In the genomic region with DNA sequence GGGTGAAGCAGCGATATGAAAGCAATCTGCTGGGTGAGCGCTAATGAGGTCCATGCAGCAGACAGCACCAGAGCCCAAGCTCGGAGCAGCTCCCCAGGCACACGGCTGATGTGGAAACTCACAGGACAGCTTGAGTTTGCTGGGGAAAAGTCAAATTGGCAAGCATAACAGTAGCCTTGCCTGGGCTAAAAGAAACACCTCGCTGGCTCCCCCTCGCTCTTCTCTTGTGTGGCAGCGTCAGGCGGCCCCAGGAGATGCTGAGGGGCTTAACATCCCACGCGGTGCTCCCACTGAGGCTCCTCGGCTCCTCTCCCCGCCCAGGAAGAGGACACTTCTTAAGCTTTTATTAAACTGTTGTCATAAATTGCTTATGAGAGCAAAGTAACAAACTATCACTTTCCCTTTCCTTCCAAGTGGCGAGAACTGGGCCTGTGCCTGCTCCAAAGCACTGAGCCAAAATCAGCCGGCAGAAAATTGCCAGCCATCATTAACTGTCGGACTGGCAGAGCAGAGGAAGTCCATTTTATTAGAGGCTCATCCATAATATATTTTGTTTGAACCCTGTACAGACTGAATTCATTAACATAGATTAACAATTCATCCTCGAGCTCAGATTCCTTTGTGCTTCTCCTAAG, we compare ENCODE assay signal across 1 cellular context.
TF ChIP-seq lines count a peak whose summit lies in the region.

No MANE protein-coding gene starts in this region.

TF ChIP-seq in HepG2, 621 proteins besides CTCF, POLR2A, EP300 and RAD21 (continued from another document):
- TF ChIP-seq, protein P1, sequence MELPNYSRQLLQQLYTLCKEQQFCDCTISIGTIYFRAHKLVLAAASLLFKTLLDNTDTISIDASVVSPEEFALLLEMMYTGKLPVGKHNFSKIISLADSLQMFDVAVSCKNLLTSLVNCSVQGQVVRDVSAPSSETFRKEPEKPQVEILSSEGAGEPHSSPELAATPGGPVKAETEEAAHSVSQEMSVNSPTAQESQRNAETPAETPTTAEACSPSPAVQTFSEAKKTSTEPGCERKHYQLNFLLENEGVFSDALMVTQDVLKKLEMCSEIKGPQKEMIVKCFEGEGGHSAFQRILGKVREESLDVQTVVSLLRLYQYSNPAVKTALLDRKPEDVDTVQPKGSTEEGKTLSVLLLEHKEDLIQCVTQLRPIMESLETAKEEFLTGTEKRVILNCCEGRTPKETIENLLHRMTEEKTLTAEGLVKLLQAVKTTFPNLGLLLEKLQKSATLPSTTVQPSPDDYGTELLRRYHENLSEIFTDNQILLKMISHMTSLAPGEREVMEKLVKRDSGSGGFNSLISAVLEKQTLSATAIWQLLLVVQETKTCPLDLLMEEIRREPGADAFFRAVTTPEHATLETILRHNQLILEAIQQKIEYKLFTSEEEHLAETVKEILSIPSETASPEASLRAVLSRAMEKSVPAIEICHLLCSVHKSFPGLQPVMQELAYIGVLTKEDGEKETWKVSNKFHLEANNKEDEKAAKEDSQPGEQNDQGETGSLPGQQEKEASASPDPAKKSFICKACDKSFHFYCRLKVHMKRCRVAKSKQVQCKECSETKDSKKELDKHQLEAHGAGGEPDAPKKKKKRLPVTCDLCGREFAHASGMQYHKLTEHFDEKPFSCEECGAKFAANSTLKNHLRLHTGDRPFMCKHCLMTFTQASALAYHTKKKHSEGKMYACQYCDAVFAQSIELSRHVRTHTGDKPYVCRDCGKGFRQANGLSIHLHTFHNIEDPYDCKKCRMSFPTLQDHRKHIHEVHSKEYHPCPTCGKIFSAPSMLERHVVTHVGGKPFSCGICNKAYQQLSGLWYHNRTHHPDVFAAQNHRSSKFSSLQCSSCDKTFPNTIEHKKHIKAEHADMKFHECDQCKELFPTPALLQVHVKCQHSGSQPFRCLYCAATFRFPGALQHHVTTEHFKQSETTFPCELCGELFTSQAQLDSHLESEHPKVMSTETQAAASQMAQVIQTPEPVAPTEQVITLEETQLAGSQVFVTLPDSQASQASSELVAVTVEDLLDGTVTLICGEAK (IDR thresholded peaks at IDR 0.05) = no peak
- TF ChIP-seq, protein P1 (CRISPR knock-in tag; IDR thresholded peaks at IDR 0.05) = no peak
- TF ChIP-seq, protein P2, sequence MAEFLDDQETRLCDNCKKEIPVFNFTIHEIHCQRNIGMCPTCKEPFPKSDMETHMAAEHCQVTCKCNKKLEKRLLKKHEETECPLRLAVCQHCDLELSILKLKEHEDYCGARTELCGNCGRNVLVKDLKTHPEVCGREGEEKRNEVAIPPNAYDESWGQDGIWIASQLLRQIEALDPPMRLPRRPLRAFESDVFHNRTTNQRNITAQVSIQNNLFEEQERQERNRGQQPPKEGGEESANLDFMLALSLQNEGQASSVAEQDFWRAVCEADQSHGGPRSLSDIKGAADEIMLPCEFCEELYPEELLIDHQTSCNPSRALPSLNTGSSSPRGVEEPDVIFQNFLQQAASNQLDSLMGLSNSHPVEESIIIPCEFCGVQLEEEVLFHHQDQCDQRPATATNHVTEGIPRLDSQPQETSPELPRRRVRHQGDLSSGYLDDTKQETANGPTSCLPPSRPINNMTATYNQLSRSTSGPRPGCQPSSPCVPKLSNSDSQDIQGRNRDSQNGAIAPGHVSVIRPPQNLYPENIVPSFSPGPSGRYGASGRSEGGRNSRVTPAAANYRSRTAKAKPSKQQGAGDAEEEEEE (CRISPR knock-in tag; IDR thresholded peaks at IDR 0.05; ENCODE audit: borderline replicate concordance) = no peak
- no peak for TF ChIP-seq ZNF547 (CRISPR knock-in tag; IDR thresholded peaks at IDR 0.05)
- no peak for TF ChIP-seq ZNF234 (CRISPR knock-in tag; conservative IDR thresholded peaks at IDR 0.05)
- no peak for TF ChIP-seq PHF5A (CRISPR knock-in tag; IDR thresholded peaks at IDR 0.05; ENCODE audit: low read depth, unreplicated experiment)
- TF ChIP-seq CBX1 (IDR thresholded peaks at IDR 0.05; ENCODE audit: low read depth) = no peak
- TF ChIP-seq, protein P3, sequence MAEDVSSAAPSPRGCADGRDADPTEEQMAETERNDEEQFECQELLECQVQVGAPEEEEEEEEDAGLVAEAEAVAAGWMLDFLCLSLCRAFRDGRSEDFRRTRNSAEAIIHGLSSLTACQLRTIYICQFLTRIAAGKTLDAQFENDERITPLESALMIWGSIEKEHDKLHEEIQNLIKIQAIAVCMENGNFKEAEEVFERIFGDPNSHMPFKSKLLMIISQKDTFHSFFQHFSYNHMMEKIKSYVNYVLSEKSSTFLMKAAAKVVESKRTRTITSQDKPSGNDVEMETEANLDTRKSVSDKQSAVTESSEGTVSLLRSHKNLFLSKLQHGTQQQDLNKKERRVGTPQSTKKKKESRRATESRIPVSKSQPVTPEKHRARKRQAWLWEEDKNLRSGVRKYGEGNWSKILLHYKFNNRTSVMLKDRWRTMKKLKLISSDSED (CRISPR knock-in tag; IDR thresholded peaks at IDR 0.05) = no peak
- TF ChIP-seq RBM39 (IDR thresholded peaks at IDR 0.05; ENCODE audit: low read depth, low read length, poor library complexity, severe bottlenecking) = no peak
- TF ChIP-seq TAF1 (CRISPR knock-in tag; IDR thresholded peaks at IDR 0.05) = no peak
- TF ChIP-seq ZFY (CRISPR knock-in tag; IDR thresholded peaks at IDR 0.05) = no peak
- TF ChIP-seq MEIS2 (CRISPR knock-in tag; IDR thresholded peaks at IDR 0.05) = no peak
- no peak for TF ChIP-seq ZNF839 (CRISPR knock-in tag; IDR thresholded peaks at IDR 0.05; ENCODE audit: borderline replicate concordance)
- no peak for TF ChIP-seq NPAS2 (CRISPR knock-in tag; IDR thresholded peaks at IDR 0.05; ENCODE audit: borderline replicate concordance)
- no peak for TF ChIP-seq SCMH1 (CRISPR knock-in tag; IDR thresholded peaks at IDR 0.05; ENCODE audit: borderline replicate concordance)
